Comparison of ENCODE assay signal across 7 cellular contexts in genomic region chr2:73907840-73908452, GRCh38. TPM values are rescaled to one million over a fixed set of nuclear protein-coding genes. Genes with fewer than 3 reads are reported as not detected.
DNase-seq lines count a peak whose midpoint lies in the region; ATAC-seq and TF ChIP-seq lines count a peak whose summit lies in the region.

No MANE protein-coding gene starts in this region.

- H4K20me1 ChIP-seq in SU-DHL-6 (ENCODE audit: low read depth, low read length), result no peaks in the 10 kb centered on the region

- no peaks in the 10 kb centered on the region for H3K9me3 Mint-ChIP-seq in glutamatergic neuron (ENCODE audit: unreplicated experiment)

- H3K4me1 ChIP-seq in muscle layer of colon (ENCODE audit: insufficient read depth, low read length), result peaks cover 11% of the 10 kb centered on the region

- peaks cover 2% of the 10 kb centered on the region for H3K27me3 Mint-ChIP-seq in glutamatergic neuron (ENCODE audit: unreplicated experiment)

- no peaks in the 10 kb centered on the region for H3K36me3 ChIP-seq in SU-DHL-6 (ENCODE audit: low read length)
- H3K36me3 ChIP-seq in muscle layer of colon (ENCODE audit: insufficient read depth, low read length), result peaks cover 61% of the 10 kb centered on the region

- H3K27ac ChIP-seq in SU-DHL-6 (ENCODE audit: low read depth, low read length) (no peak overlapping the region), muscle layer of colon (ENCODE audit: low read depth, low read length) (peak overlapping the region; percentile 66)

- H3K4me3 ChIP-seq in SU-DHL-6 (ENCODE audit: insufficient read depth, low read length, poor library complexity, severe bottlenecking), result no peak overlapping the region
- H3K4me3 ChIP-seq in muscle layer of colon (ENCODE audit: low read depth in 1 of 2, low read length in 2 of 2), result peak overlapping the region in 1 of 2 donors; percentile 1

- peak; percentile 36 to 47 for DNase-seq in Kasumi-1 (lab: John Stamatoyannopoulos, UW)
- peak; percentile 90 for DNase-seq in brain pericyte (ENCODE audit: low read depth, low spot score)
- DNase-seq in OCI-M2 (lab: John Stamatoyannopoulos, UW; ENCODE audit: unreplicated experiment), result no peak
- DNase-seq in glutamatergic neuron, result no peak

- no peaks in the 10 kb centered on the region for H3K9me2 ChIP-seq in SU-DHL-6 (replicated peaks; ENCODE audit: insufficient read depth, low read length)

- H3K4me3 Mint-ChIP-seq in glutamatergic neuron (ENCODE audit: unreplicated experiment), result no peak overlapping the region

- no peaks in the 10 kb centered on the region for H3F3A ChIP-seq in SU-DHL-6 (ENCODE audit: insufficient read depth)

- no peaks in the 10 kb centered on the region for H3K79me2 ChIP-seq in SU-DHL-6 (ENCODE audit: insufficient read depth, low read length)

- peak overlapping the region; percentile 66 for H2AFZ ChIP-seq in SU-DHL-6 (ENCODE audit: low read depth, low read length, severe bottlenecking)

- peaks cover 3% of the 10 kb centered on the region for H3K4me1 Mint-ChIP-seq in glutamatergic neuron (ENCODE audit: low read depth, unreplicated experiment)

- H3K27ac Mint-ChIP-seq in glutamatergic neuron (ENCODE audit: unreplicated experiment), result no peak overlapping the region

- TF ChIP-seq CTCF in SU-DHL-6 (IDR thresholded peaks at IDR 0.05; ENCODE audit: insufficient read depth, low read length, poor library complexity, severe bottlenecking) (peak; percentile 49), glutamatergic neuron (IDR thresholded peaks at IDR 0.05; ENCODE audit: partially characterized antibody, unreplicated experiment) (no peak)

- H3K9me3 ChIP-seq in SU-DHL-6 (ENCODE audit: insufficient read depth, low read length) (no peaks in the 10 kb centered on the region), muscle layer of colon (ENCODE audit: low read length) (no peaks in the 10 kb centered on the region)

- peak; percentile 66 for ATAC-seq in GM18861 (IDR thresholded peaks at IDR 0.05; ENCODE audit: unreplicated experiment)

- H3K27me3 ChIP-seq in SU-DHL-6 (ENCODE audit: low read length) (no peaks in the 10 kb centered on the region), muscle layer of colon (ENCODE audit: control insufficient read depth in 1 of 2, insufficient read depth in 2 of 2, low read length in 2 of 2) (no peaks in the 10 kb centered on the region)

- H3K9ac ChIP-seq in SU-DHL-6 (ENCODE audit: low read length), result no peak overlapping the region
- H3K9ac ChIP-seq in muscle layer of colon (ENCODE audit: low read length), result no peak overlapping the region

- H3K36me3 Mint-ChIP-seq in glutamatergic neuron (ENCODE audit: unreplicated experiment), result no peaks in the 10 kb centered on the region

- H3K4me2 ChIP-seq in SU-DHL-6 (ENCODE audit: low read depth, low read length, poor library complexity, severe bottlenecking), result no peak overlapping the region

RNA-seq across cellular contexts. Expression of gene ACTG2, which starts 15.1 kb away (rescaled TPM):
- not detected for total RNA-seq in glutamatergic neuron (ENCODE audit: unreplicated experiment)

RNA-seq across cellular contexts. Expression of gene DGUOK, which starts 18.7 kb away (rescaled TPM):
- total RNA-seq in glutamatergic neuron (ENCODE audit: unreplicated experiment), result 96.8 TPM

Comparison
In these comparisons a context has a peak if more than half of its experiments do, and no peak if none do; other contexts are left out.
1. DNase-seq: peak in Kasumi-1 (2 of 2) and brain pericyte (single experiment); none in OCI-M2 (single experiment) and glutamatergic neuron (single experiment).